15 cellular contexts compared by ENCODE assay signal in the genomic region with DNA sequence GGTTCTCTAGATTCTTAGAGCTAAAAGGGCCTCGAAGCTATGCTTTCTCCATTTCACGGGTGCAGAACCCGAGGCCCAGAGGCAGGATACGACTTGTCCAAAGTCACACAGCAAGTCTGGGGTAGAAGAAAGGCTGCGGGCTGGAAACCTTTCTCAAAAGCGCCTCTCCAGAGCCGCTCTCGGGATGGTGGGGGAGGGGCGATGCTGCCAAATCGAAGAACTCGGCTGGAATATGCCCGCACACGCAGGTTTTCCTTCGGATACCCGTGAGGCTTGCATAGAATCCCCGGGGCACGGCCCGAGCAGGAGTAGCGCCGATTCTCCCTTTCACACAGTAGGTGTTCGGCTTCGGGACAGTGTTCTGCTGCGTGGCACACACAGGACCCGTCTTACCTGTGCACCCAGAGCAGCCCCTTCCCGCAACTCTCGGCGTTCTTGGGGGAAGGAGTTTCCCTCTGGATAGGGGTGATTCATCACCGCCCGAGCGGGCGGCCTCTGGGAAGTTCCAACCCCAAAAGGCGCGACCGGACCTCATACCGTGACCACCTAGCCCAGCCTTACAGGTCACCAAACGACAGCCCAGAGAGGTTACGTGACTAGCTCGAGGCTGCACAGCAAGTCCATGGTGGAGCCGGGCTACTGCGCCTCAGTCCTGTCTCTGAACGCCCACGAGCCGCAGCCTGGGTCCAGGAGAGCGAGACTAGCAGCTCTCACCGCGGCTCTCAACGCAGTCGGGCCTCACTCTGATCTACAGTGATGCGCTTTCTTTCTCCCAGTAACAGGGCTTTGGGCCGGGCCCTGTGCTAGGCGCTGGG. TPM values are rescaled to one million over a fixed set of nuclear protein-coding genes. Genes with fewer than 3 reads are reported as not detected.
DNase-seq lines count a peak whose midpoint lies in the region; ATAC-seq, FAIRE-seq and TF ChIP-seq lines count a peak whose summit lies in the region.
"Had no signal": no experiment of that assay in that cellular context is flagged by ENCODE, and none has a peak within 500 bp of the region (broad histone marks: within the 10 kb centered on the region; RNA-seq: fewer than 3 reads in every experiment).

No MANE protein-coding gene starts in this region.

- no peak for TF ChIP-seq RAD21 in HepG2 (CRISPR knock-in tag; IDR thresholded peaks at IDR 0.05)

- peak overlapping the region; percentile 92 for H3K4me3 Mint-ChIP-seq in stimulated activated memory B cell treated with anti-CD40 and anti-IgM and Interleukin-4, amounts not matched to agents 10 μg/mL and 1 μg/mL and 100 μg/mL, for 72 hours

- TF ChIP-seq CTCF in HepG2 (CRISPR knock-in tag; IDR thresholded peaks at IDR 0.05) (no peak), right lobe of liver (IDR thresholded peaks at IDR 0.05) (no peak), epithelial cell of esophagus (IDR thresholded peaks at IDR 0.05; ENCODE audit: insufficient read depth, low read depth, low read length, missing control alignments) (no peak), heart right ventricle (IDR thresholded peaks at IDR 0.05) (no peak)

- no TSS peak for BruUV-seq in HepG2 (replicated peaks; lab: Mats Ljungman, UMichigan)

- CTCF ChIA-PET in HepG2 (lab: Yijun Ruan, JAX; ENCODE audit: low intra/inter-chr PET ratio, low total read pairs) = no interaction called here

- H3K27me3 ChIP-seq in HepG2 (ENCODE audit: control insufficient read depth in 1 of 2, insufficient read depth in 2 of 2, low read length in 2 of 2) (peaks cover 20 to 92% of the 10 kb centered on the region in 2 experiments), right lobe of liver (peaks cover 24 to 77% of the 10 kb centered on the region in 2 donors), Karpas-422 (ENCODE audit: low read length) (no peaks in the 10 kb centered on the region), heart right ventricle (peaks cover 51 to 100% (median 100%) of the 10 kb centered on the region in 7 donors)

- intact Hi-C loops in HepG2 (cut with micrococcal nuclease; ENCODE audit: unreplicated experiment) (no loop called here), right lobe of liver (cut with DNase I) (no loop called here), heart right ventricle (cut with DNase I) (loop anchor here in 1 of 10 donors (10.0 kb wide), 1 partner anchor 65 kb away; no protein-coding TSS in a partner anchor)

- H3K4me3 ChIP-seq in HepG2 (replicated peaks in 1 of 3; ENCODE audit: insufficient read depth in 1 of 3, low read depth in 2 of 3, low read length in 3 of 3) = no peak overlapping the region
- no peak overlapping the region for H3K4me3 ChIP-seq in right lobe of liver
- peak overlapping the region; percentile 83 for H3K4me3 ChIP-seq in Karpas-422 (ENCODE audit: low read length)
- H3K4me3 ChIP-seq in epithelial cell of esophagus (ENCODE audit: low read length) = no peak overlapping the region
- no peak overlapping the region for H3K4me3 ChIP-seq in heart right ventricle
- H3K4me3 ChIP-seq: HAP-1, lung had no signal

- H3K9me2 ChIP-seq in Karpas-422 (replicated peaks; ENCODE audit: insufficient read depth, low read length) = no peaks in the 10 kb centered on the region

- no peak for TF ChIP-seq POLR2A in HepG2 (IDR thresholded peaks at IDR 0.05; ENCODE audit: insufficient read depth in 1 of 2, low read depth in 2 of 2, low read length in 2 of 2)
- no peak for TF ChIP-seq POLR2A in right lobe of liver (IDR thresholded peaks at IDR 0.05)

- H3K36me3 ChIP-seq in HepG2 (replicated peaks in 1 of 2; ENCODE audit: control insufficient read depth in 1 of 2, insufficient read depth in 2 of 2, low read length in 2 of 2) (no peaks in the 10 kb centered on the region), right lobe of liver (no peaks in the 10 kb centered on the region), Karpas-422 (ENCODE audit: insufficient read depth, low read length) (peaks cover 8% of the 10 kb centered on the region; the same call in 1 of the 2 replicates), heart right ventricle (no peaks in the 10 kb centered on the region)
- H3K36me3 ChIP-seq: ascending aorta, HAP-1 had no signal

- H3K9me3 ChIP-seq in HepG2 (ENCODE audit: low read length) (no peaks in the 10 kb centered on the region), right lobe of liver (no peaks in the 10 kb centered on the region), Karpas-422 (ENCODE audit: low read length) (no peaks in the 10 kb centered on the region), heart right ventricle (no peaks in the 10 kb centered on the region)
- H3K9me3 ChIP-seq: ascending aorta, HAP-1 had no signal

- 0 out of 2 replicates have a peak, but pooled peaks cover 2% of the 10 kb centered on the region for H4K20me1 ChIP-seq in HepG2 (ENCODE audit: insufficient read depth, low read length)
- H4K20me1 ChIP-seq in Karpas-422 (ENCODE audit: insufficient read depth, low read depth, low read length) = peaks cover 11% of the 10 kb centered on the region; the same call in 1 of the 2 replicates

- peak overlapping the region; percentile 96 for H3K27ac Mint-ChIP-seq in stimulated activated memory B cell treated with anti-CD40 and anti-IgM and Interleukin-4, amounts not matched to agents 10 μg/mL and 1 μg/mL and 100 μg/mL, for 72 hours

- POLR2A ChIA-PET in HepG2 (lab: Yijun Ruan, JAX) = no interaction called here

- peaks cover 65% of the 10 kb centered on the region for H3K4me1 Mint-ChIP-seq in stimulated activated memory B cell treated with anti-CD40 and anti-IgM and Interleukin-4, amounts not matched to agents 10 μg/mL and 1 μg/mL and 100 μg/mL, for 72 hours

- H3K9ac ChIP-seq in HepG2 (ENCODE audit: insufficient read depth, low read depth, low read length) (no peak overlapping the region), Karpas-422 (ENCODE audit: low read length) (peak overlapping the region; percentile 92)

- peaks cover 8% of the 10 kb centered on the region for H3K4me1 ChIP-seq in HepG2 (ENCODE audit: insufficient read depth, low read length)
- H3K4me1 ChIP-seq in right lobe of liver = peaks cover 0 to 42% (median 14%) of the 10 kb centered on the region in 4 donors
- peaks cover 62% of the 10 kb centered on the region for H3K4me1 ChIP-seq in Karpas-422 (ENCODE audit: low read length)
- peaks cover 10 to 62% (median 49%) of the 10 kb centered on the region in 9 donors for H3K4me1 ChIP-seq in heart right ventricle

- in situ Hi-C loops in HepG2 (cut with HindIII; ENCODE audit: extremely low pct_ligation_motif_present, low pct_unique_long_range_greater_than_20kb) = no loop called here

- no peak for FAIRE-seq in HepG2 (lab: Jason Lieb, UNC)
- FAIRE-seq: small intestine had no signal

- no peaks in the 10 kb centered on the region for H3K9me3 Mint-ChIP-seq in stimulated activated memory B cell treated with anti-CD40 and anti-IgM and Interleukin-4, amounts not matched to agents 10 μg/mL and 1 μg/mL and 100 μg/mL, for 72 hours

- peaks cover 16% of the 10 kb centered on the region for H3K36me3 Mint-ChIP-seq in stimulated activated memory B cell treated with anti-CD40 and anti-IgM and Interleukin-4, amounts not matched to agents 10 μg/mL and 1 μg/mL and 100 μg/mL, for 72 hours

- DNase-seq in HepG2 (ENCODE audit: low spot score) (no peak), right lobe of liver (no peak), Karpas-422 (peak; percentile 73), epithelial cell of esophagus (ENCODE audit: low read depth) (peak; percentile 31), heart right ventricle (no peak), NCI-H1930 (lab: John Stamatoyannopoulos, UW) (no peak)
- DNase-seq: NCI-H187, small intestine had no signal

- 52% methylated on average over 32 of the region's 51 CpGs for WGBS in HepG2 (ENCODE audit: low lambda C conversion rate)
- WGBS in right lobe of liver (ENCODE audit: insufficient coverage, low coverage, low lambda C conversion rate, missing lambda C conversion rate) = under 1% methylated on average over 24 of the region's 51 CpGs
- WGBS in heart right ventricle, 2 donors = 3% methylated on average over 51 of the region's 51 CpGs

- H3K79me2 ChIP-seq in HepG2 (ENCODE audit: insufficient read depth, low read length) (no peaks in the 10 kb centered on the region), Karpas-422 (ENCODE audit: low read length) (peaks cover 92% of the 10 kb centered on the region)

- H3K27ac ChIP-seq in HepG2 (ENCODE audit: extremely low read length, insufficient read depth, low read length) (no peak overlapping the region), right lobe of liver (no peak overlapping the region), Karpas-422 (ENCODE audit: low read length) (peak overlapping the region; percentile 92), heart right ventricle (no peak overlapping the region)
- H3K27ac ChIP-seq: ascending aorta had no signal

- no peak overlapping the region for H2AFZ ChIP-seq in HepG2 (ENCODE audit: low read length)
- H2AFZ ChIP-seq in Karpas-422 (ENCODE audit: low read length) = no peak overlapping the region

- ATAC-seq in HepG2 (no peak), right lobe of liver (no peak), heart right ventricle (no peak), GM18498 (IDR thresholded peaks at IDR 0.05; ENCODE audit: unreplicated experiment) (no peak)
- no peak for ATAC-seq in stimulated activated memory B cell treated with anti-CD40 and anti-IgM and Interleukin-4, amounts not matched to agents 10 μg/mL and 1 μg/mL and 100 μg/mL, for 72 hours
- ATAC-seq: Panc1 had no signal

- H3K27me3 Mint-ChIP-seq in stimulated activated memory B cell treated with anti-CD40 and anti-IgM and Interleukin-4, amounts not matched to agents 10 μg/mL and 1 μg/mL and 100 μg/mL, for 72 hours = no peaks in the 10 kb centered on the region

- TF ChIP-seq EP300 in HepG2 (IDR thresholded peaks at IDR 0.05; ENCODE audit: low read depth in 2 of 2, low read length in 2 of 2) = no peak
- no peak for TF ChIP-seq EP300 in HepG2 (CRISPR knock-in tag; IDR thresholded peaks at IDR 0.05; ENCODE audit: borderline replicate concordance)

- no peak overlapping the region for H3K4me2 ChIP-seq in HepG2 (ENCODE audit: low read depth, low read length)
- H3K4me2 ChIP-seq in Karpas-422 (ENCODE audit: low read depth, low read length, poor library complexity, severe bottlenecking) = peak overlapping the region; percentile 97

RNA-seq across cellular contexts. Expression of a gene that starts 4.1 kb away (rescaled TPM):
- total RNA-seq in HepG2 (2016; rRNA removed; fragmentation: Illumina TruSeq; extraction: Trizol) (not detected in 2 replicates), right lobe of liver (under 1 TPM in 2 of 6 experiments, not detected in 4; 0.12 to 0.18 TPM), heart right ventricle (under 1 TPM in 1 of 10 donors, not detected in 9; 0.09 TPM)
- not detected in 2 replicates for total RNA-seq in HepG2 (2016; cell fraction: cytosol; rRNA removed; fragmentation: Illumina TruSeq; extraction: Trizol; ENCODE audit: low read depth)
- total RNA-seq in HepG2 (2016; cell fraction: insoluble cytoplasmic fraction; rRNA removed; fragmentation: Illumina TruSeq; extraction: Trizol) = not detected in 2 replicates
- not detected in 2 replicates for total RNA-seq in HepG2 (2016; cell fraction: membrane; rRNA removed; fragmentation: Illumina TruSeq; extraction: Trizol)
- not detected in 2 replicates for total RNA-seq in HepG2 (2016; cell fraction: nucleus; rRNA removed; fragmentation: Illumina TruSeq; extraction: Trizol)
- polyA plus RNA-seq in HepG2 (2011; rRNA removed) (not detected in 2 replicates), heart right ventricle (under 1 TPM in 1 of 2 donors, not detected in 1; under 0.01 TPM)
- polyA plus RNA-seq in HepG2 (2011; cell fraction: cytosol; rRNA removed) = not detected in 2 replicates
- 0.02 and 0.11 TPM in 2 replicates for polyA plus RNA-seq in HepG2 (2011; cell fraction: nucleus; rRNA removed)
- polyA plus RNA-seq in HepG2 (2012) = not detected in 2 replicates
- not detected in 2 replicates for polyA plus RNA-seq in HepG2 (2016; cell fraction: cytosol; fragmentation: Illumina TruSeq; extraction: Trizol; ENCODE audit: low read depth)
- not detected in 2 replicates for polyA plus RNA-seq in HepG2 (2016; cell fraction: insoluble cytoplasmic fraction; fragmentation: Illumina TruSeq; extraction: Trizol; ENCODE audit: low read depth)
- not detected in 2 replicates for polyA plus RNA-seq in HepG2 (2016; cell fraction: membrane; fragmentation: Illumina TruSeq; extraction: Trizol; ENCODE audit: low read depth)
- not detected in 2 replicates for polyA plus RNA-seq in HepG2 (2016; cell fraction: nucleus; fragmentation: Illumina TruSeq; extraction: Trizol; ENCODE audit: insufficient read depth, low read depth)
- 0.02 TPM in 1 of 2 replicates, not detected in the other for polyA minus RNA-seq in HepG2 (2011; rRNA and poly(A)+ RNA removed; ENCODE audit: low replicate concordance)
- not detected in 2 replicates for polyA minus RNA-seq in HepG2 (2011; cell fraction: cytosol; rRNA and poly(A)+ RNA removed)
- not detected in 2 replicates for polyA minus RNA-seq in HepG2 (2011; cell fraction: nucleus; rRNA and poly(A)+ RNA removed)
- 88.9 and 93.3 TPM in 2 replicates for total RNA-seq in Karpas-422 (2014; rRNA removed; shearing (Covaris generic); ENCODE audit: low replicate concordance)
- total RNA-seq: ascending aorta, fibroblast of lung had no signal
- polyA plus RNA-seq: fibroblast of lung had no signal

Comparison
In these comparisons a context has a peak if more than half of its experiments do, and no peak if none do; other contexts are left out.
1. DNase-seq: peak in Karpas-422 (single experiment) and epithelial cell of esophagus (single experiment); none in HepG2 (single experiment), right lobe of liver (0 of 3), heart right ventricle (0 of 2) and NCI-H1930 (0 of 2).
2. RNA of a gene that starts 4.1 kb away (total RNA-seq): 88.9 to 93.3 TPM in Karpas-422; 0.12 to 0.18 TPM in right lobe of liver, 0.09 TPM in heart right ventricle and not detected in HepG2; every median in the first group is over 10 times any median in the second.